In the genomic region with DNA sequence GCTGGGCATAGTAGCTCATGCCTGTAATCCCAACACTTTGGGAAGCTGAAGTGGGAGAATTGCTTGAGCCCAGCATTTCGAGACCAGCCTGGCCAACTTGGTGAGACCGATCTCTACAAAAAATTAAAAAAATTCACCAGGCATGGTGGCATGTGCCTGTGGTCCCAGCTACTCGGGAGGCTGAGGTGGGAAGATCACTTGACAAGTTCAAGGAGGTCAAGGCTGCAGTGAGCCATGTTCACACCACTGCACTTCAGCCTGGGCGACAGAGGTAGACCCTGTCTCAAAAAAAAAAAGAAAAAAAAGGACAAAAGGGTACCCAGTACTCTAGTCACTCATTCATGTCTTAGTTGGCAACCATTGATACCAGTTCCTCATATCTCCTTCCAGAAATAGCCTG, we compare ENCODE assay signal across 1 cellular context.
A peak's percentile ranks its signal among the peaks of the same experiment; 100 is the strongest.
TF ChIP-seq lines count a peak whose summit lies in the region.

No MANE protein-coding gene starts in this region.

TF ChIP-seq in HepG2, 621 proteins besides CTCF, POLR2A, EP300 and RAD21:
- TF ChIP-seq FOSL1 (CRISPR knock-in tag; IDR thresholded peaks at IDR 0.05; ENCODE audit: borderline replicate concordance), result no peak
- no peak for TF ChIP-seq PHF5A (CRISPR knock-in tag; IDR thresholded peaks at IDR 0.05; ENCODE audit: low read depth, unreplicated experiment)
- TF ChIP-seq SNAI1 (CRISPR knock-in tag; IDR thresholded peaks at IDR 0.05; ENCODE audit: borderline replicate concordance), result no peak
- TF ChIP-seq ZNF33A (CRISPR knock-in tag; IDR thresholded peaks at IDR 0.05; ENCODE audit: borderline replicate concordance), result no peak
- no peak for TF ChIP-seq GZF1 (CRISPR knock-in tag; IDR thresholded peaks at IDR 0.05)
- TF ChIP-seq ZNF333 (CRISPR knock-in tag; IDR thresholded peaks at IDR 0.05; ENCODE audit: borderline replicate concordance), result no peak
- TF ChIP-seq ZNF263 (CRISPR knock-in tag; IDR thresholded peaks at IDR 0.05), result no peak
- TF ChIP-seq TP53 (CRISPR knock-in tag; conservative IDR thresholded peaks at IDR 0.05), result no peak
- TF ChIP-seq SRSF9 (IDR thresholded peaks at IDR 0.05; ENCODE audit: borderline replicate concordance, insufficient read depth, low read depth, low read length, poor library complexity, severe bottlenecking), result no peak
- no peak for TF ChIP-seq ZNF30 (CRISPR knock-in tag; IDR thresholded peaks at IDR 0.05)
- TF ChIP-seq, protein P1, sequence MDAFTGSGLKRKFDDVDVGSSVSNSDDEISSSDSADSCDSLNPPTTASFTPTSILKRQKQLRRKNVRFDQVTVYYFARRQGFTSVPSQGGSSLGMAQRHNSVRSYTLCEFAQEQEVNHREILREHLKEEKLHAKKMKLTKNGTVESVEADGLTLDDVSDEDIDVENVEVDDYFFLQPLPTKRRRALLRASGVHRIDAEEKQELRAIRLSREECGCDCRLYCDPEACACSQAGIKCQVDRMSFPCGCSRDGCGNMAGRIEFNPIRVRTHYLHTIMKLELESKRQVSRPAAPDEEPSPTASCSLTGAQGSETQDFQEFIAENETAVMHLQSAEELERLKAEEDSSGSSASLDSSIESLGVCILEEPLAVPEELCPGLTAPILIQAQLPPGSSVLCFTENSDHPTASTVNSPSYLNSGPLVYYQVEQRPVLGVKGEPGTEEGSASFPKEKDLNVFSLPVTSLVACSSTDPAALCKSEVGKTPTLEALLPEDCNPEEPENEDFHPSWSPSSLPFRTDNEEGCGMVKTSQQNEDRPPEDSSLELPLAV (CRISPR knock-in tag; conservative IDR thresholded peaks at IDR 0.05; ENCODE audit: low read depth), result no peak
- TF ChIP-seq NRL (CRISPR knock-in tag; IDR thresholded peaks at IDR 0.05; ENCODE audit: borderline replicate concordance), result no peak
- TF ChIP-seq ZNF382 (CRISPR knock-in tag; IDR thresholded peaks at IDR 0.05; ENCODE audit: borderline replicate concordance), result no peak
- TF ChIP-seq HNRNPL (IDR thresholded peaks at IDR 0.05; ENCODE audit: low read depth, low read length), result no peak
- TF ChIP-seq SP1 (IDR thresholded peaks at IDR 0.05), result no peak
- TF ChIP-seq SP1 (CRISPR knock-in tag; IDR thresholded peaks at IDR 0.05), result no peak
- TF ChIP-seq KDM5A (IDR thresholded peaks at IDR 0.05; ENCODE audit: borderline replicate concordance, low read length), result no peak
- TF ChIP-seq NR2F6 (IDR thresholded peaks at IDR 0.05), result 0 out of 2 replicates have a peak, but pooled peaks have one; percentile 21
- TF ChIP-seq NR2F6 (CRISPR knock-in tag; IDR thresholded peaks at IDR 0.05), result peak; percentile 59
- TF ChIP-seq, protein P2, sequence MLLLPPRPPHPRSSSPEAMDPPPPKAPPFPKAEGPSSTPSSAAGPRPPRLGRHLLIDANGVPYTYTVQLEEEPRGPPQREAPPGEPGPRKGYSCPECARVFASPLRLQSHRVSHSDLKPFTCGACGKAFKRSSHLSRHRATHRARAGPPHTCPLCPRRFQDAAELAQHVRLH (CRISPR knock-in tag; IDR thresholded peaks at IDR 0.05; ENCODE audit: borderline replicate concordance, low read depth), result no peak
- TF ChIP-seq, protein P3, sequence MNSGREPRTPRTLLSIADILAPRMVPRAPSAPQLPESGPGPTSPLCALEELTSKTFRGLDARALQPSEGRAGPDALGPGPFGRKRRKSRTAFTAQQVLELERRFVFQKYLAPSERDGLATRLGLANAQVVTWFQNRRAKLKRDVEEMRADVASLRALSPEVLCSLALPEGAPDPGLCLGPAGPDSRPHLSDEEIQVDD (CRISPR knock-in tag; IDR thresholded peaks at IDR 0.05; ENCODE audit: borderline replicate concordance), result no peak
- TF ChIP-seq, protein P4, sequence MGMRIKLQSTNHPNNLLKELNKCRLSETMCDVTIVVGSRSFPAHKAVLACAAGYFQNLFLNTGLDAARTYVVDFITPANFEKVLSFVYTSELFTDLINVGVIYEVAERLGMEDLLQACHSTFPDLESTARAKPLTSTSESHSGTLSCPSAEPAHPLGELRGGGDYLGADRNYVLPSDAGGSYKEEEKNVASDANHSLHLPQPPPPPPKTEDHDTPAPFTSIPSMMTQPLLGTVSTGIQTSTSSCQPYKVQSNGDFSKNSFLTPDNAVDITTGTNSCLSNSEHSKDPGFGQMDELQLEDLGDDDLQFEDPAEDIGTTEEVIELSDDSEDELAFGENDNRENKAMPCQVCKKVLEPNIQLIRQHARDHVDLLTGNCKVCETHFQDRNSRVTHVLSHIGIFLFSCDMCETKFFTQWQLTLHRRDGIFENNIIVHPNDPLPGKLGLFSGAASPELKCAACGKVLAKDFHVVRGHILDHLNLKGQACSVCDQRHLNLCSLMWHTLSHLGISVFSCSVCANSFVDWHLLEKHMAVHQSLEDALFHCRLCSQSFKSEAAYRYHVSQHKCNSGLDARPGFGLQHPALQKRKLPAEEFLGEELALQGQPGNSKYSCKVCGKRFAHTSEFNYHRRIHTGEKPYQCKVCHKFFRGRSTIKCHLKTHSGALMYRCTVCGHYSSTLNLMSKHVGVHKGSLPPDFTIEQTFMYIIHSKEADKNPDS (CRISPR knock-in tag; IDR thresholded peaks at IDR 0.05), result no peak
- no peak for TF ChIP-seq ZNF234 (CRISPR knock-in tag; conservative IDR thresholded peaks at IDR 0.05)
- no peak for TF ChIP-seq GATA4 (IDR thresholded peaks at IDR 0.05; ENCODE audit: borderline replicate concordance, low read depth)
- no peak for TF ChIP-seq NCOR1 (IDR thresholded peaks at IDR 0.05; ENCODE audit: borderline replicate concordance, low read length)
- TF ChIP-seq SP2 (CRISPR knock-in tag; IDR thresholded peaks at IDR 0.05), result no peak
- TF ChIP-seq, protein P5, sequence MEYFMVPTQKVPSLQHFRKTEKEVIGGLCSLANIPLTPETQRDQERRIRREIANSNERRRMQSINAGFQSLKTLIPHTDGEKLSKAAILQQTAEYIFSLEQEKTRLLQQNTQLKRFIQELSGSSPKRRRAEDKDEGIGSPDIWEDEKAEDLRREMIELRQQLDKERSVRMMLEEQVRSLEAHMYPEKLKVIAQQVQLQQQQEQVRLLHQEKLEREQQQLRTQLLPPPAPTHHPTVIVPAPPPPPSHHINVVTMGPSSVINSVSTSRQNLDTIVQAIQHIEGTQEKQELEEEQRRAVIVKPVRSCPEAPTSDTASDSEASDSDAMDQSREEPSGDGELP (IDR thresholded peaks at IDR 0.05; ENCODE audit: borderline replicate concordance, low read depth), result no peak
- TF ChIP-seq TRIM24 (CRISPR knock-in tag; IDR thresholded peaks at IDR 0.05), result no peak
- TF ChIP-seq ZFYVE20 (CRISPR knock-in tag; IDR thresholded peaks at IDR 0.05; ENCODE audit: borderline replicate concordance, low read depth), result no peak
- no peak for TF ChIP-seq PAX8 (CRISPR knock-in tag; IDR thresholded peaks at IDR 0.05; ENCODE audit: borderline replicate concordance)
- peak; percentile 25 to 50; a peak in 1 of 4 replicates for TF ChIP-seq NR2F1 (CRISPR knock-in tag; IDR thresholded peaks at IDR 0.05)
- TF ChIP-seq AGO1 (IDR thresholded peaks at IDR 0.05; ENCODE audit: low read depth, low read length, poor library complexity, severe bottlenecking), result no peak
- TF ChIP-seq, protein P6, sequence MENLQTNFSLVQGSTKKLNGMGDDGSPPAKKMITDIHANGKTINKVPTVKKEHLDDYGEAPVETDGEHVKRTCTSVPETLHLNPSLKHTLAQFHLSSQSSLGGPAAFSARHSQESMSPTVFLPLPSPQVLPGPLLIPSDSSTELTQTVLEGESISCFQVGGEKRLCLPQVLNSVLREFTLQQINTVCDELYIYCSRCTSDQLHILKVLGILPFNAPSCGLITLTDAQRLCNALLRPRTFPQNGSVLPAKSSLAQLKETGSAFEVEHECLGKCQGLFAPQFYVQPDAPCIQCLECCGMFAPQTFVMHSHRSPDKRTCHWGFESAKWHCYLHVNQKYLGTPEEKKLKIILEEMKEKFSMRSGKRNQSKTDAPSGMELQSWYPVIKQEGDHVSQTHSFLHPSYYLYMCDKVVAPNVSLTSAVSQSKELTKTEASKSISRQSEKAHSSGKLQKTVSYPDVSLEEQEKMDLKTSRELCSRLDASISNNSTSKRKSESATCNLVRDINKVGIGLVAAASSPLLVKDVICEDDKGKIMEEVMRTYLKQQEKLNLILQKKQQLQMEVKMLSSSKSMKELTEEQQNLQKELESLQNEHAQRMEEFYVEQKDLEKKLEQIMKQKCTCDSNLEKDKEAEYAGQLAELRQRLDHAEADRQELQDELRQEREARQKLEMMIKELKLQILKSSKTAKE (CRISPR knock-in tag; IDR thresholded peaks at IDR 0.05; ENCODE audit: borderline replicate concordance), result no peak
- TF ChIP-seq, protein P7, sequence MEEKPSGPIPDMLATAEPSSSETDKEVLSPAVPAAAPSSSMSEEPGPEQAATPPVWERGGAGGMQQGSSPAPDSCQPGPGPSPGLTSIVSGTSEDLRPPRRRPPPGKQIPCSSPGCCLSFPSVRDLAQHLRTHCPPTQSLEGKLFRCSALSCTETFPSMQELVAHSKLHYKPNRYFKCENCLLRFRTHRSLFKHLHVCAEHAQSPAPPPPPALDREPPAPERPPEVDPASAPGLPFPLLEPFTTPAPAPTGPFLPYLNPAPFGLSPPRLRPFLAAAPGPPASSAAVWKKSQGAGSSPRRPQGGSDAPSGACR (CRISPR knock-in tag; IDR thresholded peaks at IDR 0.05), result no peak
- no peak for TF ChIP-seq SALL1 (CRISPR knock-in tag; IDR thresholded peaks at IDR 0.05)
- no peak for TF ChIP-seq RNF2 (conservative IDR thresholded peaks at IDR 0.05; ENCODE audit: low read depth)
- TF ChIP-seq RARA (CRISPR knock-in tag; IDR thresholded peaks at IDR 0.05), result 0 out of 2 replicates have a peak, but pooled peaks have one; percentile 37
- TF ChIP-seq, protein P8, sequence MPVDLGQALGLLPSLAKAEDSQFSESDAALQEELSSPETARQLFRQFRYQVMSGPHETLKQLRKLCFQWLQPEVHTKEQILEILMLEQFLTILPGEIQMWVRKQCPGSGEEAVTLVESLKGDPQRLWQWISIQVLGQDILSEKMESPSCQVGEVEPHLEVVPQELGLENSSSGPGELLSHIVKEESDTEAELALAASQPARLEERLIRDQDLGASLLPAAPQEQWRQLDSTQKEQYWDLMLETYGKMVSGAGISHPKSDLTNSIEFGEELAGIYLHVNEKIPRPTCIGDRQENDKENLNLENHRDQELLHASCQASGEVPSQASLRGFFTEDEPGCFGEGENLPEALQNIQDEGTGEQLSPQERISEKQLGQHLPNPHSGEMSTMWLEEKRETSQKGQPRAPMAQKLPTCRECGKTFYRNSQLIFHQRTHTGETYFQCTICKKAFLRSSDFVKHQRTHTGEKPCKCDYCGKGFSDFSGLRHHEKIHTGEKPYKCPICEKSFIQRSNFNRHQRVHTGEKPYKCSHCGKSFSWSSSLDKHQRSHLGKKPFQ (CRISPR knock-in tag; IDR thresholded peaks at IDR 0.05; ENCODE audit: insufficient replicate concordance), result peak; percentile 92
- peak; percentile 9; the same call in 1 of the 2 replicates for TF ChIP-seq HNF4A (CRISPR knock-in tag; IDR thresholded peaks at IDR 0.05)
- no peak for TF ChIP-seq ZNF143 (CRISPR knock-in tag; IDR thresholded peaks at IDR 0.05)
- no peak for TF ChIP-seq ZNF879 (CRISPR knock-in tag; IDR thresholded peaks at IDR 0.05)
TF ChIP-seq in HepG2: peak in this region for 5.
